28 cellular contexts compared by ENCODE assay signal in genomic region chr9:75653750-75654149, GRCh38.
DNase-seq lines count a peak whose midpoint lies in the region; ATAC-seq, FAIRE-seq and TF ChIP-seq lines count a peak whose summit lies in the region.
"Had no signal": no experiment of that assay in that cellular context is flagged by ENCODE, and none has a peak within 500 bp of the region (broad histone marks: within the 10 kb centered on the region; RNA-seq: fewer than 3 reads in every experiment).

No MANE protein-coding gene starts in this region.

- no peak overlapping the region for H4K8ac ChIP-seq in neuronal stem cell (ENCODE audit: low read depth, low read length)

- H3K9me3 ChIP-seq in HepG2 (ENCODE audit: low read length) (no peaks in the 10 kb centered on the region), mammary epithelial cell (replicated peaks; ENCODE audit: insufficient read depth, low read length) (no peaks in the 10 kb centered on the region), neuronal stem cell (replicated peaks in 1 of 2; ENCODE audit: control insufficient read depth in 2 of 2, insufficient read depth in 1 of 2, low read depth in 1 of 2, low read length in 2 of 2) (no peaks in the 10 kb centered on the region)
- H3K9me3 ChIP-seq: BE2C had no signal

- H3K23ac ChIP-seq in neuronal stem cell (ENCODE audit: low read depth, low read length, poor library complexity), result no peak overlapping the region

- DNase-seq in ELF-1 (ENCODE audit: low read depth, low spot score), result peak; percentile 8
- DNase-seq in GM23338 (ENCODE audit: low spot score), result no peak
- no peak for DNase-seq in left colon
- no peak for DNase-seq in HepG2 (ENCODE audit: low spot score)
- no peak for DNase-seq in mammary epithelial cell
- DNase-seq in SW 1271 (lab: John Stamatoyannopoulos, UW), result no peak
- DNase-seq in EL, result no peak
- no peak for DNase-seq in neuronal stem cell (ENCODE audit: low spot score)
- DNase-seq: 8988T; ACHN; BE2C; C1 segment of cervical spinal cord; CD4-positive, alpha-beta memory T cell; CD4-positive, CD25-positive, alpha-beta regulatory T cell; CD8-positive, alpha-beta memory T cell; COR-L47; DMS 273 treated with DMSO at 0.1 percent for 48 hours; DMS153; DMS53; DMS79; DND-41; GDM1 had no signal

- 0 out of 2 replicates have a peak overlapping the region, but pooled peaks have one; percentile 28 for H2AFZ ChIP-seq in GM23338
- H2AFZ ChIP-seq in HepG2 (ENCODE audit: low read length), result no peak overlapping the region
- H2AFZ ChIP-seq in mammary epithelial cell (ENCODE audit: low read depth, low read length), result no peak overlapping the region
- no peak overlapping the region for H2AFZ ChIP-seq in neuronal stem cell (ENCODE audit: low read length)

- dilution Hi-C loops in mammary epithelial cell (cut with HindIII; ENCODE audit: low sequenced_read_pairs), result no loop called here

- in situ Hi-C loops in HepG2 (cut with HindIII; ENCODE audit: extremely low pct_ligation_motif_present, low pct_unique_long_range_greater_than_20kb), result no loop called here
- in situ Hi-C loops in mammary epithelial cell (cut with MboI; ENCODE audit: low sequenced_read_pairs in 2 of 2), result no loop called here

- H3K4me2 ChIP-seq in GM23338, result no peak overlapping the region
- no peak overlapping the region for H3K4me2 ChIP-seq in HepG2 (ENCODE audit: low read depth, low read length)
- H3K4me2 ChIP-seq in mammary epithelial cell (ENCODE audit: insufficient read depth, low read depth, low read length), result no peak overlapping the region
- no peak overlapping the region for H3K4me2 ChIP-seq in neuronal stem cell (ENCODE audit: insufficient read depth, low read length, poor library complexity, severe bottlenecking)
- H3K4me2 ChIP-seq: BLaER1 had no signal

- peaks cover under 1% of the 10 kb centered on the region; the same call in 1 of the 2 replicates for H3K9me2 ChIP-seq in GM23338 (ENCODE audit: insufficient read depth)

- TF ChIP-seq CTCF in GM23338 (conservative IDR thresholded peaks at IDR 0.05; ENCODE audit: low read depth in 2 of 2) (no peak), HepG2 (CRISPR knock-in tag; IDR thresholded peaks at IDR 0.05) (no peak), mammary epithelial cell (conservative IDR thresholded peaks at IDR 0.05 in 1 of 2, IDR thresholded peaks at IDR 0.05 in 1 of 2; ENCODE audit: extremely low read depth in 1 of 2, insufficient read depth in 1 of 2, low read depth in 1 of 2, low read length in 2 of 2) (no peak)

- H2AK5ac ChIP-seq in neuronal stem cell (ENCODE audit: low read depth, low read length), result no peak overlapping the region

- TF ChIP-seq EP300 in HepG2 (IDR thresholded peaks at IDR 0.05; ENCODE audit: low read depth in 2 of 2, low read length in 2 of 2) (no peak), HepG2 (CRISPR knock-in tag; IDR thresholded peaks at IDR 0.05; ENCODE audit: borderline replicate concordance) (no peak)

- intact Hi-C loops in left colon (cut with DNase I, micrococcal nuclease), result no loop called here
- intact Hi-C loops in HepG2 (cut with micrococcal nuclease; ENCODE audit: unreplicated experiment), result no loop called here
- intact Hi-C loops in mammary epithelial cell (cut with micrococcal nuclease), result no loop called here

- H3K4me3 Mint-ChIP-seq in GM23338, result no peak overlapping the region
- H3K4me3 Mint-ChIP-seq: CD14-positive monocyte; CD4-positive, alpha-beta memory T cell; CD4-positive, CD25-positive, alpha-beta regulatory T cell; CD8-positive, alpha-beta memory T cell had no signal

- no peak for FAIRE-seq in HepG2 (lab: Jason Lieb, UNC)
- FAIRE-seq: A204.1, GM12878, GM12892, GM18507 had no signal

- H3K9ac ChIP-seq in HepG2 (ENCODE audit: insufficient read depth, low read depth, low read length), result no peak overlapping the region
- H3K9ac ChIP-seq in mammary epithelial cell (ENCODE audit: insufficient read depth, low read length), result no peak overlapping the region
- H3K9ac ChIP-seq in neuronal stem cell (ENCODE audit: low read depth, low read length, poor library complexity), result no peak overlapping the region
- H3K9ac ChIP-seq: BLaER1 had no signal

- no peak overlapping the region for H2BK5ac ChIP-seq in neuronal stem cell (ENCODE audit: low read length)

- no peak overlapping the region for H3K4me3 ChIP-seq in GM23338
- H3K4me3 ChIP-seq in HepG2 (replicated peaks in 1 of 3; ENCODE audit: insufficient read depth in 1 of 3, low read depth in 2 of 3, low read length in 3 of 3), result no peak overlapping the region
- no peak overlapping the region for H3K4me3 ChIP-seq in mammary epithelial cell (replicated peaks in 1 of 3; ENCODE audit: insufficient read depth in 1 of 3, low read depth in 2 of 3, low read length in 3 of 3)
- no peak overlapping the region for H3K4me3 ChIP-seq in neuronal stem cell (ENCODE audit: low read length in 2 of 2)
- H3K4me3 ChIP-seq: BLaER1, GM12878 had no signal

- H2BK12ac ChIP-seq in neuronal stem cell (ENCODE audit: low read length), result no peak overlapping the region

- H3K4ac ChIP-seq in neuronal stem cell (ENCODE audit: low read length), result no peak overlapping the region

- no peak overlapping the region for H2BK120ac ChIP-seq in neuronal stem cell (ENCODE audit: low read depth, low read length)

- POLR2A ChIA-PET in HepG2 (lab: Yijun Ruan, JAX), result no interaction called here

- H3K4me1 Mint-ChIP-seq in GM23338, result no peaks in the 10 kb centered on the region
- H3K4me1 Mint-ChIP-seq: CD14-positive monocyte; CD4-positive, alpha-beta memory T cell; CD4-positive, CD25-positive, alpha-beta regulatory T cell; CD8-positive, alpha-beta memory T cell had no signal

- TF ChIP-seq RAD21 in HepG2 (CRISPR knock-in tag; IDR thresholded peaks at IDR 0.05), result no peak

- H3K18ac ChIP-seq in neuronal stem cell (ENCODE audit: low read length), result no peak overlapping the region

- H3K79me1 ChIP-seq in neuronal stem cell (ENCODE audit: low read depth, low read length), result no peaks in the 10 kb centered on the region

- H3K14ac ChIP-seq in neuronal stem cell (ENCODE audit: low read length), result no peak overlapping the region

- CTCF ChIA-PET in HepG2 (lab: Yijun Ruan, JAX; ENCODE audit: low intra/inter-chr PET ratio, low total read pairs), result no interaction called here
- CTCF ChIA-PET in mammary epithelial cell (lab: Charles Lee; ENCODE audit: low non-redundant PET), result no interaction called here

- ATAC-seq in GM23338, result no peak
- ATAC-seq in left colon, result peak; percentile 32
- ATAC-seq in HepG2, result peak; percentile 59; the same call in 2 of the 3 replicates
- ATAC-seq: GM12878 had no signal

- peaks cover 3% of the 10 kb centered on the region; the same call in 2 of the 3 replicates for H3K9me3 Mint-ChIP-seq in GM23338

- H3K27ac ChIP-seq in GM23338 (ENCODE audit: low read depth), result no peak overlapping the region
- no peak overlapping the region for H3K27ac ChIP-seq in HepG2 (ENCODE audit: extremely low read length, insufficient read depth, low read length)
- no peak overlapping the region for H3K27ac ChIP-seq in mammary epithelial cell (ENCODE audit: insufficient read depth, low read depth, low read length)
- H3K27ac ChIP-seq in neuronal stem cell (replicated peaks; ENCODE audit: low read length), result no peak overlapping the region
- H3K27ac ChIP-seq: BLaER1 had no signal

- H3K36me3 ChIP-seq in GM23338 (ENCODE audit: insufficient read depth), result no peaks in the 10 kb centered on the region
- H3K36me3 ChIP-seq in HepG2 (replicated peaks in 1 of 2; ENCODE audit: control insufficient read depth in 1 of 2, insufficient read depth in 2 of 2, low read length in 2 of 2), result no peaks in the 10 kb centered on the region
- no peaks in the 10 kb centered on the region for H3K36me3 ChIP-seq in mammary epithelial cell (ENCODE audit: insufficient read depth, low read length)
- H3K36me3 ChIP-seq in neuronal stem cell (replicated peaks in 1 of 2; ENCODE audit: control insufficient read depth in 2 of 2, insufficient read depth in 2 of 2, low read length in 2 of 2), result no peaks in the 10 kb centered on the region
- H3K36me3 ChIP-seq: BE2C, BLaER1 had no signal

- no peaks in the 10 kb centered on the region; the same call in 2 of the 3 replicates for H3K36me3 Mint-ChIP-seq in GM23338 (ENCODE audit: low read depth)
- H3K36me3 Mint-ChIP-seq: CD14-positive monocyte; CD4-positive, alpha-beta memory T cell; CD4-positive, CD25-positive, alpha-beta regulatory T cell; CD8-positive, alpha-beta memory T cell had no signal

- no peaks in the 10 kb centered on the region for H3K4me1 ChIP-seq in GM23338 (ENCODE audit: insufficient read depth)
- H3K4me1 ChIP-seq in HepG2 (ENCODE audit: insufficient read depth, low read length), result peaks cover 4% of the 10 kb centered on the region; the same call in 1 of the 2 replicates
- no peaks in the 10 kb centered on the region for H3K4me1 ChIP-seq in mammary epithelial cell (ENCODE audit: insufficient read depth, low read length)
- H3K4me1 ChIP-seq in neuronal stem cell (ENCODE audit: control insufficient read depth in 2 of 2, insufficient read depth in 1 of 2, low read depth in 1 of 2, low read length in 2 of 2), result peaks cover 2 to 6% of the 10 kb centered on the region in 2 donors
- H3K4me1 ChIP-seq: BE2C, BLaER1 had no signal

- peaks cover 4% of the 10 kb centered on the region for H3K27me3 Mint-ChIP-seq in GM23338 (ENCODE audit: insufficient read depth, low read depth, poor library complexity)
- H3K27me3 Mint-ChIP-seq: CD4-positive, CD25-positive, alpha-beta regulatory T cell had no signal

- H4K20me1 ChIP-seq in GM23338 (replicated peaks; ENCODE audit: insufficient read depth), result no peaks in the 10 kb centered on the region
- no peaks in the 10 kb centered on the region for H4K20me1 ChIP-seq in HepG2 (ENCODE audit: insufficient read depth, low read length)
- H4K20me1 ChIP-seq in mammary epithelial cell (ENCODE audit: insufficient read depth, low read length), result no peaks in the 10 kb centered on the region
- H4K20me1 ChIP-seq: BLaER1 had no signal

- H2BK15ac ChIP-seq in neuronal stem cell (ENCODE audit: low read length), result no peak overlapping the region

- TF ChIP-seq POLR2A in HepG2 (IDR thresholded peaks at IDR 0.05; ENCODE audit: insufficient read depth in 1 of 2, low read depth in 2 of 2, low read length in 2 of 2), result no peak

- BruUV-seq in HepG2 (replicated peaks; lab: Mats Ljungman, UMichigan) (no TSS peak), mammary epithelial cell (replicated peaks; lab: Mats Ljungman, UMichigan) (no TSS peak)

- H3K79me2 ChIP-seq in GM23338 (replicated peaks; ENCODE audit: insufficient read depth), result no peaks in the 10 kb centered on the region
- no peaks in the 10 kb centered on the region for H3K79me2 ChIP-seq in HepG2 (ENCODE audit: insufficient read depth, low read length)
- no peaks in the 10 kb centered on the region for H3K79me2 ChIP-seq in mammary epithelial cell (ENCODE audit: insufficient read depth, low read length)

- no peak overlapping the region for H3K27ac Mint-ChIP-seq in GM23338
- H3K27ac Mint-ChIP-seq: CD14-positive monocyte; CD4-positive, alpha-beta memory T cell; CD4-positive, CD25-positive, alpha-beta regulatory T cell; CD8-positive, alpha-beta memory T cell had no signal

- 0% methylated on average over 2 of the region's 2 CpGs for WGBS in HepG2 (ENCODE audit: low lambda C conversion rate)
- WGBS in mammary epithelial cell (ENCODE audit: low coverage, missing lambda C conversion rate), result 72% methylated on average over 2 of the region's 2 CpGs
- WGBS in neuronal stem cell (ENCODE audit: extremely low coverage in 2 of 2, insufficient read length in 2 of 2, insufficient replicate concordance in 1 of 2), 2 donors, result no CpG with 5 or more reads among the region's 2 CpGs

- H4K91ac ChIP-seq in neuronal stem cell (ENCODE audit: low read depth, low read length, poor library complexity), result no peak overlapping the region

- no peaks in the 10 kb centered on the region for H3F3A ChIP-seq in GM23338 (replicated peaks; ENCODE audit: low read depth)

- no peaks in the 10 kb centered on the region for H3K27me3 ChIP-seq in GM23338 (ENCODE audit: insufficient read depth)
- no peaks in the 10 kb centered on the region for H3K27me3 ChIP-seq in HepG2 (ENCODE audit: control insufficient read depth in 1 of 2, insufficient read depth in 2 of 2, low read length in 2 of 2)
- no peaks in the 10 kb centered on the region for H3K27me3 ChIP-seq in mammary epithelial cell (ENCODE audit: insufficient read depth, low read length)
- no peaks in the 10 kb centered on the region for H3K27me3 ChIP-seq in neuronal stem cell (ENCODE audit: control insufficient read depth in 3 of 3, insufficient read depth in 3 of 3, low read depth in 1 of 3, low read length in 3 of 3)
- H3K27me3 ChIP-seq: BE2C, BLaER1 had no signal
